2 cellular contexts compared by ENCODE assay signal in genomic region chr11:17391493-17392355, GRCh38.
TF ChIP-seq lines count a peak whose summit lies in the region.

No MANE protein-coding gene starts in this region.

TF ChIP-seq in SK-N-SH, 30 proteins besides CTCF, POLR2A, EP300 and RAD21 (continued from another document):
- no peak for TF ChIP-seq REST (IDR thresholded peaks at IDR 0.05; ENCODE audit: low read depth, low read length)
- no peak for TF ChIP-seq JUND (IDR thresholded peaks at IDR 0.05)
- TF ChIP-seq USF1 (IDR thresholded peaks at IDR 0.05; ENCODE audit: borderline replicate concordance, low read depth): no peak
- TF ChIP-seq MAX (IDR thresholded peaks at IDR 0.05; ENCODE audit: low read depth): no peak
- TF ChIP-seq GATA2 (CRISPR knock-in tag; IDR thresholded peaks at IDR 0.05): no peak
- no peak for TF ChIP-seq SMC3 (IDR thresholded peaks at IDR 0.05; ENCODE audit: low read depth, low read length)
- TF ChIP-seq EZH2phosphoT487 (IDR thresholded peaks at IDR 0.05; ENCODE audit: borderline replicate concordance, low read depth): no peak
- no peak for TF ChIP-seq TAF1 (IDR thresholded peaks at IDR 0.05; ENCODE audit: borderline replicate concordance, low read depth, low read length)
- TF ChIP-seq FOXJ3 (CRISPR knock-in tag; IDR thresholded peaks at IDR 0.05): no peak

TF ChIP-seq in SK-N-SH treated with all-trans-retinoic acid at 6 μM for 48 hours, 23 proteins besides CTCF, POLR2A, EP300 and RAD21 (continued from another document):
- TF ChIP-seq TSHZ2 (CRISPR knock-in tag; IDR thresholded peaks at IDR 0.05): no peak
- no peak for TF ChIP-seq ARNTL (CRISPR knock-in tag; IDR thresholded peaks at IDR 0.05; ENCODE audit: borderline replicate concordance, low read depth)
- no peak for TF ChIP-seq TCF4 (CRISPR knock-in tag; IDR thresholded peaks at IDR 0.05; ENCODE audit: borderline replicate concordance)
- TF ChIP-seq CREB5 (CRISPR knock-in tag; IDR thresholded peaks at IDR 0.05; ENCODE audit: low read depth): no peak
- TF ChIP-seq ZFP30 (CRISPR knock-in tag; IDR thresholded peaks at IDR 0.05): no peak
- TF ChIP-seq CSDC2 (CRISPR knock-in tag; IDR thresholded peaks at IDR 0.05): no peak
- no peak for TF ChIP-seq TOX (CRISPR knock-in tag; IDR thresholded peaks at IDR 0.05; ENCODE audit: borderline replicate concordance)
- no peak for TF ChIP-seq PPARA (CRISPR knock-in tag; IDR thresholded peaks at IDR 0.05; ENCODE audit: borderline replicate concordance)
- no peak for TF ChIP-seq ZNF8 (CRISPR knock-in tag; IDR thresholded peaks at IDR 0.05)
- TF ChIP-seq POU6F1 (CRISPR knock-in tag; IDR thresholded peaks at IDR 0.05; ENCODE audit: borderline replicate concordance, low read depth): no peak
- no peak for TF ChIP-seq CSRNP3 (CRISPR knock-in tag; IDR thresholded peaks at IDR 0.05)
- TF ChIP-seq ISL1 (CRISPR knock-in tag; IDR thresholded peaks at IDR 0.05): no peak
- TF ChIP-seq ESRRG (CRISPR knock-in tag; IDR thresholded peaks at IDR 0.05): no peak
- TF ChIP-seq ZFP3 (CRISPR knock-in tag; IDR thresholded peaks at IDR 0.05): no peak
